Comparison of ENCODE assay signal across 21 cellular contexts in genomic region chr9:129341991-129342348, GRCh38.
"Had no signal": no experiment of that assay in that cellular context is flagged by ENCODE, and none has a peak within 500 bp of the region (broad histone marks: within the 10 kb centered on the region; RNA-seq: fewer than 3 reads in every experiment).

No MANE protein-coding gene starts in this region.

- H3K27me3 ChIP-seq: esophagus squamous epithelium, foreskin keratinocyte, hepatocyte, neutrophil, stomach had no signal

- H3K4me2 ChIP-seq: hepatocyte had no signal

- FAIRE-seq: colon, kidney, small intestine had no signal

- H3K9me3 ChIP-seq: esophagus squamous epithelium, left ventricle myocardium inferior, lower lobe of right lung, neutrophil, stomach, thoracic aorta, transverse colon had no signal

- H3K36me3 Mint-ChIP-seq: memory B cell; natural killer cell treated with Interleukin-12 subunit alpha and Interleukin-12 subunit beta and Interleukin-15 and Interleukin-18, amount 100 ng/mL, for 72 hours had no signal

- H2AFZ ChIP-seq: hepatocyte had no signal

- H3K27me3 Mint-ChIP-seq: dendritic cell treated with granulocyte-macrophage colony-stimulating factor and Interleukin-4, amounts not matched to agents 40 ng/mL and 50 ng/mL, for 4 days had no signal

- H3K4me3 ChIP-seq: esophagus squamous epithelium, hepatocyte, left ventricle myocardium inferior, lower lobe of right lung, stomach, thoracic aorta, transverse colon had no signal

- H3K36me3 ChIP-seq: left ventricle myocardium inferior, lower lobe of right lung, neutrophil, stomach, thoracic aorta, transverse colon had no signal

- H3K27ac ChIP-seq: foreskin keratinocyte, left ventricle myocardium inferior, thoracic aorta had no signal

- H3K4me3 Mint-ChIP-seq: dendritic cell treated with granulocyte-macrophage colony-stimulating factor and Interleukin-4, amounts not matched to agents 40 ng/mL and 50 ng/mL, for 4 days; effector memory CD8-positive, alpha-beta T cell; memory B cell; natural killer cell treated with Interleukin-12 subunit alpha and Interleukin-12 subunit beta and Interleukin-15 and Interleukin-18, amount 100 ng/mL, for 72 hours had no signal

- DNase-seq: effector memory CD8-positive, alpha-beta T cell; esophagus squamous epithelium; foreskin keratinocyte; kidney; left cardiac atrium; left ventricle myocardium inferior; lower lobe of right lung; midbrain; small intestine; stimulated activated CD4-positive, alpha-beta T cell treated with anti-CD3 and anti-CD28 coated beads, Interleukin-12 subunit alpha, Interleukin-12 subunit beta, amount 100 ng/mL, for 4 hours; stimulated activated naive CD4-positive, alpha-beta T cell; stomach; substantia nigra; transverse colon had no signal

- ATAC-seq: effector memory CD8-positive, alpha-beta T cell; foreskin keratinocyte; lower lobe of right lung had no signal

- H3K4me1 ChIP-seq: foreskin keratinocyte had no signal

- H3K27ac Mint-ChIP-seq: effector memory CD8-positive, alpha-beta T cell; memory B cell; natural killer cell treated with Interleukin-12 subunit alpha and Interleukin-12 subunit beta and Interleukin-15 and Interleukin-18, amount 100 ng/mL, for 72 hours had no signal

- H3K9me3 Mint-ChIP-seq: dendritic cell treated with granulocyte-macrophage colony-stimulating factor and Interleukin-4, amounts not matched to agents 40 ng/mL and 50 ng/mL, for 4 days; effector memory CD8-positive, alpha-beta T cell; natural killer cell treated with Interleukin-12 subunit alpha and Interleukin-12 subunit beta and Interleukin-15 and Interleukin-18, amount 100 ng/mL, for 72 hours had no signal
